In genomic region chr3:177550667-177551066, GRCh38 we compare ENCODE assay signal across 21 cellular contexts.
A peak's percentile ranks its signal among the peaks of the same experiment; 100 is the strongest.
DNase-seq lines count a peak whose midpoint lies in the region; ATAC-seq and TF ChIP-seq lines count a peak whose summit lies in the region.
"Had no signal": no experiment of that assay in that cellular context is flagged by ENCODE, and none has a peak within 500 bp of the region (broad histone marks: within the 10 kb centered on the region; RNA-seq: fewer than 3 reads in every experiment).

No MANE protein-coding gene starts in this region.

- peaks cover 0 to 25% of the 10 kb centered on the region in 2 donors for H3K4me1 ChIP-seq in ascending aorta
- H3K4me1 ChIP-seq: Caco-2 had no signal

- no peak for DNase-seq in activated naive CD4-positive, alpha-beta T cell treated with anti-CD3 and anti-CD28 coated beads for 36 hours
- DNase-seq in T-cell (no peak), ascending aorta (ENCODE audit: low spot score in 2 of 2) (no peak), NCI-H1048 (lab: John Stamatoyannopoulos, UW) (no peak)
- DNase-seq in central memory CD8-positive, alpha-beta T cell (ENCODE audit: low spot score in 2 of 2): no peak
- DNase-seq: ACHN, C1 segment of cervical spinal cord, Caco-2, GF-D8, NCI-H1092, NCI-H146, NCI-H2029 treated with DMSO at 0.1 percent for 48 hours, NCI-H2171, NCI-H526, PC-3, RPMI8226, SHP77 treated with DMSO at 0.1 percent for 48 hours had no signal

- intact Hi-C loops in activated naive CD4-positive, alpha-beta T cell treated with anti-CD3 and anti-CD28 coated beads for 36 hours (cut with micrococcal nuclease): loop anchor here (5.0 to 10.0 kb wide), 3 partner anchors 227 to 604 kb away; partner anchors contain the start of gene TBL1XR1
- intact Hi-C loops in ascending aorta (cut with DNase I): no loop called here

- no peaks in the 10 kb centered on the region for H3K36me3 Mint-ChIP-seq in activated naive CD4-positive, alpha-beta T cell treated with anti-CD3 and anti-CD28 coated beads, Interleukin-2, amount 50 U/mL, for 24 hours
- H3K36me3 Mint-ChIP-seq in activated naive CD4-positive, alpha-beta T cell treated with anti-CD3 and anti-CD28 coated beads for 36 hours (ENCODE audit: low read depth): no peaks in the 10 kb centered on the region
- H3K36me3 Mint-ChIP-seq in T-cell: no peaks in the 10 kb centered on the region
- no peaks in the 10 kb centered on the region for H3K36me3 Mint-ChIP-seq in central memory CD8-positive, alpha-beta T cell (ENCODE audit: insufficient read depth)

- no peak for ATAC-seq in T-cell (replicated peaks in 1 of 4)
- no peak for ATAC-seq in central memory CD8-positive, alpha-beta T cell (replicated peaks; ENCODE audit: extremely low read depth, poor library complexity, severe bottlenecking)
- ATAC-seq in GM18502 (IDR thresholded peaks at IDR 0.05; ENCODE audit: poor library complexity, unreplicated experiment): no peak
- ATAC-seq: PC-3 had no signal

- H3K9me3 Mint-ChIP-seq in activated naive CD4-positive, alpha-beta T cell treated with anti-CD3 and anti-CD28 coated beads, Interleukin-2, amount 50 U/mL, for 24 hours: no peaks in the 10 kb centered on the region
- no peaks in the 10 kb centered on the region for H3K9me3 Mint-ChIP-seq in activated naive CD4-positive, alpha-beta T cell treated with anti-CD3 and anti-CD28 coated beads for 36 hours
- H3K9me3 Mint-ChIP-seq in T-cell: no peaks in the 10 kb centered on the region
- no peaks in the 10 kb centered on the region for H3K9me3 Mint-ChIP-seq in central memory CD8-positive, alpha-beta T cell

- H3K4me1 Mint-ChIP-seq in activated naive CD4-positive, alpha-beta T cell treated with anti-CD3 and anti-CD28 coated beads, Interleukin-2, amount 50 U/mL, for 24 hours: peaks cover 76% of the 10 kb centered on the region
- H3K4me1 Mint-ChIP-seq in activated naive CD4-positive, alpha-beta T cell treated with anti-CD3 and anti-CD28 coated beads for 36 hours (ENCODE audit: low read depth): peaks cover 53% of the 10 kb centered on the region
- H3K4me1 Mint-ChIP-seq in T-cell: peaks cover 81 to 90% (median 86%) of the 10 kb centered on the region in 3 donors
- peaks cover 59% of the 10 kb centered on the region for H3K4me1 Mint-ChIP-seq in central memory CD8-positive, alpha-beta T cell

- H3K27me3 Mint-ChIP-seq in activated naive CD4-positive, alpha-beta T cell treated with anti-CD3 and anti-CD28 coated beads, Interleukin-2, amount 50 U/mL, for 24 hours: no peaks in the 10 kb centered on the region
- H3K27me3 Mint-ChIP-seq in activated naive CD4-positive, alpha-beta T cell treated with anti-CD3 and anti-CD28 coated beads for 36 hours (ENCODE audit: low read depth): no peaks in the 10 kb centered on the region
- H3K27me3 Mint-ChIP-seq in T-cell: no peaks in the 10 kb centered on the region
- H3K27me3 Mint-ChIP-seq in central memory CD8-positive, alpha-beta T cell: no peaks in the 10 kb centered on the region

- CTCF ChIA-PET in activated naive CD4-positive, alpha-beta T cell treated with anti-CD3 and anti-CD28 coated beads for 36 hours (lab: Charles Lee): no interaction called here
- CTCF ChIA-PET in T-cell (lab: Charles Lee): no interaction called here

- H3K4me3 Mint-ChIP-seq in activated naive CD4-positive, alpha-beta T cell treated with anti-CD3 and anti-CD28 coated beads, Interleukin-2, amount 50 U/mL, for 24 hours: peak overlapping the region; percentile 68
- no peak overlapping the region for H3K4me3 Mint-ChIP-seq in activated naive CD4-positive, alpha-beta T cell treated with anti-CD3 and anti-CD28 coated beads for 36 hours
- H3K4me3 Mint-ChIP-seq in T-cell: peak overlapping the region in 2 of 3 donors; percentile 57 to 68
- peak overlapping the region; percentile 21 for H3K4me3 Mint-ChIP-seq in central memory CD8-positive, alpha-beta T cell

- no peaks in the 10 kb centered on the region for H3K36me3 ChIP-seq in ascending aorta
- H3K36me3 ChIP-seq: HAP-1 had no signal

- H3K4me3 ChIP-seq in ascending aorta: no peak overlapping the region
- H3K4me3 ChIP-seq: HAP-1 had no signal

- H3K27me3 ChIP-seq in ascending aorta: no peaks in the 10 kb centered on the region

- no peak overlapping the region for H3K27ac ChIP-seq in ascending aorta
- H3K27ac ChIP-seq: HL-60 had no signal

- H3K27ac Mint-ChIP-seq in activated naive CD4-positive, alpha-beta T cell treated with anti-CD3 and anti-CD28 coated beads, Interleukin-2, amount 50 U/mL, for 24 hours: peak overlapping the region; percentile 55
- H3K27ac Mint-ChIP-seq in activated naive CD4-positive, alpha-beta T cell treated with anti-CD3 and anti-CD28 coated beads for 36 hours: no peak overlapping the region
- peak overlapping the region; percentile 80 to 95 for H3K27ac Mint-ChIP-seq in T-cell
- peak overlapping the region; percentile 80 for H3K27ac Mint-ChIP-seq in central memory CD8-positive, alpha-beta T cell (ENCODE audit: low read depth)

- POLR2A ChIA-PET in T-cell (lab: Charles Lee): interaction anchor here in 1 of 2 donors (1.0 kb wide), 1 partner anchor 55 kb away, joined by 3 read pairs; no protein-coding TSS in a partner anchor

- no peak for TF ChIP-seq CTCF in ascending aorta (IDR thresholded peaks at IDR 0.05)

- H3K9me3 ChIP-seq in ascending aorta: no peaks in the 10 kb centered on the region
- H3K9me3 ChIP-seq: Caco-2, HAP-1 had no signal
